ENCODE assay signal across 20 cellular contexts in the genomic region with DNA sequence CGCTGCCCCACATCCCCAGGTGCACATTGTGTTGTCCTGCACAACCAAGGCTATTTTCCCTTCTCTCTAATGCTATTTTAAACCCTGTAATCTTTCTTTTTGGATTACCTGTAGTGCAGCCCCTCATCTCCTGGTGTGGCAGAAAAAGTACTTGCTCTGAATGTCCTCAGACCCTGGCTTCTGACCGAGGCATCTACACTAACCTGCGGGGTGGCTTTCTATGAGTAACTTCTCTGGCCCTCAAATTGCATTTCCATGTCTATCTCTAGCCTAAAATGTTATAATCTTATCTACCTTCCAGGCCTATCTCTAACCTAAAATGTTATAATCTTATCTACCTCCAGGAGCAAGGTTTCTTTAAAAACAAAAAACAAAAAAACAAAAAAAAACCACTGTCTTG. TPM values are rescaled to one million over a fixed set of nuclear protein-coding genes. Genes with fewer than 3 reads are reported as not detected.
DNase-seq lines count a peak whose midpoint lies in the region; ATAC-seq and TF ChIP-seq lines count a peak whose summit lies in the region.
"Had no signal": no experiment of that assay in that cellular context is flagged by ENCODE, and none has a peak within 500 bp of the region (broad histone marks: within the 10 kb centered on the region; RNA-seq: fewer than 3 reads in every experiment).

No MANE protein-coding gene starts in this region.

- WGBS in endodermal cell (ENCODE audit: insufficient coverage in 1 of 2, insufficient read length in 1 of 2), 2 experiments = 31 to 34% methylated on average over 2 to 3 of the region's 3 CpGs
- whole genome bisulfite sequencing in trophoblast cell (ENCODE audit: extremely low coverage, insufficient coverage, insufficient read length) = 100% methylated on average over 1 of the region's 3 CpGs

- no peaks in the 10 kb centered on the region for H3K36me3 ChIP-seq in Caco-2 (ENCODE audit: control insufficient read depth, insufficient read depth, low read length)
- no peaks in the 10 kb centered on the region for H3K36me3 ChIP-seq in endodermal cell (ENCODE audit: control insufficient read depth, insufficient read depth, low read length)
- no peaks in the 10 kb centered on the region for H3K36me3 ChIP-seq in trophoblast cell (ENCODE audit: control insufficient read depth in 1 of 2, insufficient read depth in 2 of 2, low read length in 2 of 2)
- H3K36me3 ChIP-seq: BLaER1 had no signal

- no peaks in the 10 kb centered on the region for H3K36me3 Mint-ChIP-seq in Caco-2 (ENCODE audit: insufficient read depth, unreplicated experiment)
- H3K36me3 Mint-ChIP-seq in endodermal cell (ENCODE audit: low read depth) = no peaks in the 10 kb centered on the region
- no peaks in the 10 kb centered on the region for H3K36me3 Mint-ChIP-seq in nephron progenitor cell (ENCODE audit: low read depth)
- H3K36me3 Mint-ChIP-seq: CD14-positive monocyte; CD4-positive, alpha-beta memory T cell had no signal

- H3K27me3 ChIP-seq in Caco-2 (replicated peaks; ENCODE audit: control insufficient read depth, insufficient read depth, low read length) (no peaks in the 10 kb centered on the region), endodermal cell (ENCODE audit: control insufficient read depth, insufficient read depth, low read length, poor library complexity, severe bottlenecking) (no peaks in the 10 kb centered on the region), trophoblast cell (ENCODE audit: insufficient read depth, low read length) (no peaks in the 10 kb centered on the region), dorsolateral prefrontal cortex (peaks cover 0 to 6% (median 0%) of the 10 kb centered on the region in 45 donors)
- H3K27me3 ChIP-seq: BLaER1 had no signal

- H3K27ac Mint-ChIP-seq in Caco-2 (ENCODE audit: unreplicated experiment) (peak overlapping the region; percentile 36), endodermal cell (peak overlapping the region; percentile 79), nephron progenitor cell (peak overlapping the region; percentile 77)
- H3K27ac Mint-ChIP-seq: CD4-positive, alpha-beta memory T cell; HFFc6 had no signal

- H3K9me3 Mint-ChIP-seq in Caco-2 (ENCODE audit: unreplicated experiment) = no peaks in the 10 kb centered on the region
- peaks cover 1% of the 10 kb centered on the region for H3K9me3 Mint-ChIP-seq in endodermal cell
- no peaks in the 10 kb centered on the region for H3K9me3 Mint-ChIP-seq in nephron progenitor cell
- H3K9me3 Mint-ChIP-seq: CD14-positive monocyte had no signal

- H3K4me3 Mint-ChIP-seq in Caco-2 (ENCODE audit: unreplicated experiment) = peak overlapping the region; percentile 7
- H3K4me3 Mint-ChIP-seq in endodermal cell = peak overlapping the region; percentile 14
- no peak overlapping the region for H3K4me3 Mint-ChIP-seq in nephron progenitor cell
- H3K4me3 Mint-ChIP-seq: CD4-positive, alpha-beta memory T cell; HFFc6 had no signal

- H3K9ac ChIP-seq in endodermal cell (ENCODE audit: extremely low read depth, low read length, poor library complexity, severe bottlenecking) (no peak overlapping the region), trophoblast cell (ENCODE audit: low read length) (no peak overlapping the region)
- H3K9ac ChIP-seq: BLaER1 had no signal

- no peak overlapping the region for H3K4me2 ChIP-seq in trophoblast cell (ENCODE audit: low read length)
- H3K4me2 ChIP-seq: BLaER1 had no signal

- H3K4me1 Mint-ChIP-seq in Caco-2 (ENCODE audit: low read depth, unreplicated experiment) = peaks cover 22% of the 10 kb centered on the region
- peaks cover 32% of the 10 kb centered on the region for H3K4me1 Mint-ChIP-seq in endodermal cell
- peaks cover 59% of the 10 kb centered on the region for H3K4me1 Mint-ChIP-seq in nephron progenitor cell
- H3K4me1 Mint-ChIP-seq: CD14-positive monocyte; CD4-positive, alpha-beta memory T cell had no signal

- no peaks in the 10 kb centered on the region for H3K4me1 ChIP-seq in Caco-2
- H3K4me1 ChIP-seq in endodermal cell (ENCODE audit: control insufficient read depth, insufficient read depth, low read length) = peaks cover 11% of the 10 kb centered on the region
- H3K4me1 ChIP-seq in trophoblast cell (ENCODE audit: control insufficient read depth in 1 of 2, insufficient read depth in 2 of 2, low read length in 2 of 2) = no peaks in the 10 kb centered on the region
- H3K4me1 ChIP-seq: BLaER1 had no signal

- H3K4me3 ChIP-seq in Caco-2 (ENCODE audit: low read depth, low read length) (no peak overlapping the region), endodermal cell (ENCODE audit: low read length) (no peak overlapping the region), trophoblast cell (ENCODE audit: low read depth, low read length) (no peak overlapping the region), dorsolateral prefrontal cortex (no peak overlapping the region)
- H3K4me3 ChIP-seq: BLaER1 had no signal

- no peak overlapping the region for H4K8ac ChIP-seq in trophoblast cell (ENCODE audit: low read depth, low read length)

- H2AFZ ChIP-seq in trophoblast cell (ENCODE audit: insufficient read depth, low read length, poor library complexity) = no peak overlapping the region

- H3K27me3 Mint-ChIP-seq in Caco-2 (ENCODE audit: insufficient read depth, unreplicated experiment) = no peaks in the 10 kb centered on the region
- no peaks in the 10 kb centered on the region for H3K27me3 Mint-ChIP-seq in endodermal cell (ENCODE audit: insufficient read depth)
- no peaks in the 10 kb centered on the region for H3K27me3 Mint-ChIP-seq in nephron progenitor cell (ENCODE audit: low read depth, poor library complexity)

- TF ChIP-seq CTCF in Caco-2 (IDR thresholded peaks at IDR 0.05; ENCODE audit: insufficient read depth in 1 of 2, low read depth in 1 of 2, low read length in 1 of 2, severe bottlenecking in 1 of 2, unreplicated experiment in 1 of 2) = no peak
- TF ChIP-seq CTCF in endodermal cell (conservative IDR thresholded peaks at IDR 0.05) = no peak
- no peak for TF ChIP-seq CTCF in nephron progenitor cell (IDR thresholded peaks at IDR 0.05)
- TF ChIP-seq CTCF in dorsolateral prefrontal cortex (IDR thresholded peaks at IDR 0.05 in 54 of 56, conservative IDR thresholded peaks at IDR 0.05 in 2 of 56; ENCODE audit: low read depth in 1 of 56, partially characterized antibody in 56 of 56) = no peak

- H3K27ac ChIP-seq in endodermal cell (ENCODE audit: low read depth, low read length) = no peak overlapping the region
- no peak overlapping the region for H3K27ac ChIP-seq in trophoblast cell (ENCODE audit: low read depth, low read length)
- no peak overlapping the region for H3K27ac ChIP-seq in dorsolateral prefrontal cortex
- H3K27ac ChIP-seq: BLaER1 had no signal

- H3K23ac ChIP-seq in trophoblast cell (ENCODE audit: low read length) = no peak overlapping the region

- H4K12ac ChIP-seq in trophoblast cell (ENCODE audit: low read depth, low read length) = no peak overlapping the region

- no peak overlapping the region for H2AK5ac ChIP-seq in trophoblast cell (ENCODE audit: low read length)

- no peak for DNase-seq in Caco-2
- DNase-seq in endodermal cell = peak; percentile 71
- DNase-seq in nephron progenitor cell = no peak
- peak; percentile 41 to 79 for DNase-seq in trophoblast cell
- no peak for DNase-seq in dorsolateral prefrontal cortex
- DNase-seq: 8988T; Calu3; CD4-positive, alpha-beta memory T cell; DMS79 treated with DMSO at 0.1 percent for 48 hours; GF-D8; GOT3; H7; HFFc6 had no signal

- no peaks in the 10 kb centered on the region for H3K9me3 ChIP-seq in Caco-2
- no peaks in the 10 kb centered on the region for H3K9me3 ChIP-seq in endodermal cell (ENCODE audit: control insufficient read depth, low read length)
- H3K9me3 ChIP-seq in trophoblast cell (ENCODE audit: insufficient read depth, low read depth, low read length) = no peaks in the 10 kb centered on the region
- H3K9me3 ChIP-seq: BLaER1 had no signal

- H3K79me2 ChIP-seq in trophoblast cell (ENCODE audit: control insufficient read depth, insufficient read depth, low read length, poor library complexity) = no peaks in the 10 kb centered on the region

- H2BK5ac ChIP-seq in trophoblast cell (ENCODE audit: low read depth, low read length, poor library complexity) = no peak overlapping the region

- intact Hi-C loops in Caco-2 (cut with micrococcal nuclease; ENCODE audit: unreplicated experiment) = no loop called here
- intact Hi-C loops in dorsolateral prefrontal cortex (cut with DNase I) = no loop called here

- no peak overlapping the region for H3K14ac ChIP-seq in trophoblast cell (ENCODE audit: low read length)

- no peak overlapping the region for H4K91ac ChIP-seq in trophoblast cell (ENCODE audit: low read depth, low read length)

- ATAC-seq in HG03432 (IDR thresholded peaks at IDR 0.05; ENCODE audit: unreplicated experiment) (no peak), GM18858 (IDR thresholded peaks at IDR 0.05; ENCODE audit: unreplicated experiment) (no peak)
- ATAC-seq: HCT116 had no signal

- H2BK12ac ChIP-seq in trophoblast cell (ENCODE audit: low read length) = no peak overlapping the region

- no peaks in the 10 kb centered on the region for H3K79me1 ChIP-seq in trophoblast cell (ENCODE audit: low read length)

- no peak overlapping the region for H2BK120ac ChIP-seq in trophoblast cell (ENCODE audit: insufficient read depth, low read length, poor library complexity)

- POLR2A ChIA-PET in Caco-2 (lab: Charles Lee) = no interaction called here

- no peak overlapping the region for H3K4ac ChIP-seq in trophoblast cell (ENCODE audit: low read depth, low read length)

- BruUV-seq in Caco-2 (replicated peaks; lab: Mats Ljungman, UMichigan) = no TSS peak

- CTCF ChIA-PET in Caco-2 (lab: Charles Lee) = no interaction called here

- no peak overlapping the region for H3K18ac ChIP-seq in trophoblast cell (ENCODE audit: low read length)

RNA-seq across cellular contexts. Expression of a gene that starts 18.2 kb away (rescaled TPM):
- total RNA-seq in Caco-2 (2022) (149 and 161 TPM in 2 replicates), endodermal cell (100 to 1,000 TPM in 1 of 2 donors, 10 to 100 TPM in 1; 60.3 to 103 TPM), dorsolateral prefrontal cortex (1 to 10 TPM in 29 of 120 experiments, under 1 TPM in 56, not detected in 35; 0.19 to 4.2 (median 0.61) TPM)
- polyA plus RNA-seq in endodermal cell (2013, experiment 1 of 2) = 27.6 TPM
- polyA plus RNA-seq in endodermal cell (2013, experiment 2 of 2) = 25.7 TPM
- polyA plus RNA-seq in trophoblast cell (2013) = 0.03 TPM in 1 of 2 replicates, not detected in the other
- total RNA-seq: A673; CD4-positive, alpha-beta memory T cell; HFFc6 had no signal
- polyA plus RNA-seq: AG04450; CD14-positive monocyte; CD4-positive, alpha-beta memory T cell had no signal

Comparison
In these comparisons a context has a peak if more than half of its experiments do, and no peak if none do; other contexts are left out.
1. DNase-seq: peak in endodermal cell (single experiment) and trophoblast cell (2 of 2); none in Caco-2 (0 of 2), nephron progenitor cell (single experiment) and dorsolateral prefrontal cortex (0 of 10).
2. RNA of a gene that starts 18.2 kb away (total RNA-seq): 149 to 161 TPM in Caco-2 and 60.3 to 103 TPM in endodermal cell; 0.19 to 4.2 TPM in dorsolateral prefrontal cortex; every median in the first group is over 10 times any median in the second.
3. Peak in every context shown above with its lines, with median percentiles within 50 percentile points of each other: H3K27ac Mint-ChIP-seq.